1 cellular context compared by ENCODE assay signal in genomic region chr20:32902456-32903420, GRCh38.
TF ChIP-seq lines count a peak whose summit lies in the region.

No MANE protein-coding gene starts in this region.

TF ChIP-seq in HepG2, 621 proteins besides CTCF, POLR2A, EP300 and RAD21 (continued from another document and continues in another):
- TF ChIP-seq, protein P1, sequence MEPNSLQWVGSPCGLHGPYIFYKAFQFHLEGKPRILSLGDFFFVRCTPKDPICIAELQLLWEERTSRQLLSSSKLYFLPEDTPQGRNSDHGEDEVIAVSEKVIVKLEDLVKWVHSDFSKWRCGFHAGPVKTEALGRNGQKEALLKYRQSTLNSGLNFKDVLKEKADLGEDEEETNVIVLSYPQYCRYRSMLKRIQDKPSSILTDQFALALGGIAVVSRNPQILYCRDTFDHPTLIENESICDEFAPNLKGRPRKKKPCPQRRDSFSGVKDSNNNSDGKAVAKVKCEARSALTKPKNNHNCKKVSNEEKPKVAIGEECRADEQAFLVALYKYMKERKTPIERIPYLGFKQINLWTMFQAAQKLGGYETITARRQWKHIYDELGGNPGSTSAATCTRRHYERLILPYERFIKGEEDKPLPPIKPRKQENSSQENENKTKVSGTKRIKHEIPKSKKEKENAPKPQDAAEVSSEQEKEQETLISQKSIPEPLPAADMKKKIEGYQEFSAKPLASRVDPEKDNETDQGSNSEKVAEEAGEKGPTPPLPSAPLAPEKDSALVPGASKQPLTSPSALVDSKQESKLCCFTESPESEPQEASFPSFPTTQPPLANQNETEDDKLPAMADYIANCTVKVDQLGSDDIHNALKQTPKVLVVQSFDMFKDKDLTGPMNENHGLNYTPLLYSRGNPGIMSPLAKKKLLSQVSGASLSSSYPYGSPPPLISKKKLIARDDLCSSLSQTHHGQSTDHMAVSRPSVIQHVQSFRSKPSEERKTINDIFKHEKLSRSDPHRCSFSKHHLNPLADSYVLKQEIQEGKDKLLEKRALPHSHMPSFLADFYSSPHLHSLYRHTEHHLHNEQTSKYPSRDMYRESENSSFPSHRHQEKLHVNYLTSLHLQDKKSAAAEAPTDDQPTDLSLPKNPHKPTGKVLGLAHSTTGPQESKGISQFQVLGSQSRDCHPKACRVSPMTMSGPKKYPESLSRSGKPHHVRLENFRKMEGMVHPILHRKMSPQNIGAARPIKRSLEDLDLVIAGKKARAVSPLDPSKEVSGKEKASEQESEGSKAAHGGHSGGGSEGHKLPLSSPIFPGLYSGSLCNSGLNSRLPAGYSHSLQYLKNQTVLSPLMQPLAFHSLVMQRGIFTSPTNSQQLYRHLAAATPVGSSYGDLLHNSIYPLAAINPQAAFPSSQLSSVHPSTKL (CRISPR knock-in tag; IDR thresholded peaks at IDR 0.05), result 0 out of 2 replicates have a peak, but pooled peaks have one; percentile 43
- TF ChIP-seq THAP7 (CRISPR knock-in tag; IDR thresholded peaks at IDR 0.05) (no peak), HMGXB4 (CRISPR knock-in tag; IDR thresholded peaks at IDR 0.05; ENCODE audit: borderline replicate concordance in 1 of 2, low read depth in 1 of 2) (peak; percentile 62 to 73; a peak in 1 of 4 replicates), ZFX (CRISPR knock-in tag; IDR thresholded peaks at IDR 0.05; ENCODE audit: low read depth) (peak; percentile 24; the same call in 1 of the 2 replicates), ZBTB7B (CRISPR knock-in tag; IDR thresholded peaks at IDR 0.05) (0 out of 2 replicates have a peak, but pooled peaks have one; percentile 49), AGO1 (IDR thresholded peaks at IDR 0.05; ENCODE audit: low read depth, low read length, poor library complexity, severe bottlenecking) (peak; percentile 62), YEATS2 (CRISPR knock-in tag; IDR thresholded peaks at IDR 0.05; ENCODE audit: borderline replicate concordance) (peak; percentile 38; the same call in 1 of the 2 replicates), ATF3 (CRISPR knock-in tag; IDR thresholded peaks at IDR 0.05) (no peak), ELF4 (CRISPR knock-in tag; IDR thresholded peaks at IDR 0.05; ENCODE audit: borderline replicate concordance) (no peak), HOMEZ (CRISPR knock-in tag; IDR thresholded peaks at IDR 0.05; ENCODE audit: low read depth) (0 out of 2 replicates have a peak, but pooled peaks have one; percentile 19), ZNF180 (CRISPR knock-in tag; IDR thresholded peaks at IDR 0.05; ENCODE audit: borderline replicate concordance, low read depth) (no peak), ZSCAN22 (CRISPR knock-in tag; IDR thresholded peaks at IDR 0.05) (no peak), ZKSCAN8 (CRISPR knock-in tag; IDR thresholded peaks at IDR 0.05; ENCODE audit: borderline replicate concordance) (0 out of 2 replicates have a peak, but pooled peaks have one; percentile 37), PTBP1 (IDR thresholded peaks at IDR 0.05; ENCODE audit: low read depth, low read length, poor library complexity, severe bottlenecking) (no peak), ZNF292 (CRISPR knock-in tag; IDR thresholded peaks at IDR 0.05; ENCODE audit: borderline replicate concordance, low read depth) (peak; percentile 69; the same call in 1 of the 2 replicates), ELF1 (CRISPR knock-in tag; IDR thresholded peaks at IDR 0.05) (0 out of 2 replicates have a peak, but pooled peaks have one; percentile 19), XRCC5 (optimal IDR thresholded peaks at IDR 0.05; ENCODE audit: low read length) (peak; percentile 88), ZBTB7A (CRISPR knock-in tag; IDR thresholded peaks at IDR 0.05) (0 out of 2 replicates have a peak, but pooled peaks have one; percentile 33), GATAD2A (CRISPR knock-in tag; IDR thresholded peaks at IDR 0.05) (peak; percentile 56; the same call in 1 of the 2 replicates), ZNF598 (CRISPR knock-in tag; IDR thresholded peaks at IDR 0.05; ENCODE audit: borderline replicate concordance) (no peak), ZNF451 (CRISPR knock-in tag; IDR thresholded peaks at IDR 0.05) (0 out of 2 replicates have a peak, but pooled peaks have one; percentile 82), SP5 (CRISPR knock-in tag; IDR thresholded peaks at IDR 0.05; ENCODE audit: borderline replicate concordance, low read depth) (no peak), KDM2A (CRISPR knock-in tag; IDR thresholded peaks at IDR 0.05; ENCODE audit: borderline replicate concordance, low read depth) (peak; percentile 81)
- TF ChIP-seq, protein P2, sequence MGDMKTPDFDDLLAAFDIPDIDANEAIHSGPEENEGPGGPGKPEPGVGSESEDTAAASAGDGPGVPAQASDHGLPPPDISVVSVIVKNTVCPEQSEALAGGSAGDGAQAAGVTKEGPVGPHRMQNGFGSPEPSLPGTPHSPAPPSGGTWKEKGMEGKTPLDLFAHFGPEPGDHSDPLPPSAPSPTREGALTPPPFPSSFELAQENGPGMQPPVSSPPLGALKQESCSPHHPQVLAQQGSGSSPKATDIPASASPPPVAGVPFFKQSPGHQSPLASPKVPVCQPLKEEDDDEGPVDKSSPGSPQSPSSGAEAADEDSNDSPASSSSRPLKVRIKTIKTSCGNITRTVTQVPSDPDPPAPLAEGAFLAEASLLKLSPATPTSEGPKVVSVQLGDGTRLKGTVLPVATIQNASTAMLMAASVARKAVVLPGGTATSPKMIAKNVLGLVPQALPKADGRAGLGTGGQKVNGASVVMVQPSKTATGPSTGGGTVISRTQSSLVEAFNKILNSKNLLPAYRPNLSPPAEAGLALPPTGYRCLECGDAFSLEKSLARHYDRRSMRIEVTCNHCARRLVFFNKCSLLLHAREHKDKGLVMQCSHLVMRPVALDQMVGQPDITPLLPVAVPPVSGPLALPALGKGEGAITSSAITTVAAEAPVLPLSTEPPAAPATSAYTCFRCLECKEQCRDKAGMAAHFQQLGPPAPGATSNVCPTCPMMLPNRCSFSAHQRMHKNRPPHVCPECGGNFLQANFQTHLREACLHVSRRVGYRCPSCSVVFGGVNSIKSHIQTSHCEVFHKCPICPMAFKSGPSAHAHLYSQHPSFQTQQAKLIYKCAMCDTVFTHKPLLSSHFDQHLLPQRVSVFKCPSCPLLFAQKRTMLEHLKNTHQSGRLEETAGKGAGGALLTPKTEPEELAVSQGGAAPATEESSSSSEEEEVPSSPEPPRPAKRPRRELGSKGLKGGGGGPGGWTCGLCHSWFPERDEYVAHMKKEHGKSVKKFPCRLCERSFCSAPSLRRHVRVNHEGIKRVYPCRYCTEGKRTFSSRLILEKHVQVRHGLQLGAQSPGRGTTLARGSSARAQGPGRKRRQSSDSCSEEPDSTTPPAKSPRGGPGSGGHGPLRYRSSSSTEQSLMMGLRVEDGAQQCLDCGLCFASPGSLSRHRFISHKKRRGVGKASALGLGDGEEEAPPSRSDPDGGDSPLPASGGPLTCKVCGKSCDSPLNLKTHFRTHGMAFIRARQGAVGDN (CRISPR knock-in tag; IDR thresholded peaks at IDR 0.05), result peak; percentile 61
- TF ChIP-seq, protein P3, sequence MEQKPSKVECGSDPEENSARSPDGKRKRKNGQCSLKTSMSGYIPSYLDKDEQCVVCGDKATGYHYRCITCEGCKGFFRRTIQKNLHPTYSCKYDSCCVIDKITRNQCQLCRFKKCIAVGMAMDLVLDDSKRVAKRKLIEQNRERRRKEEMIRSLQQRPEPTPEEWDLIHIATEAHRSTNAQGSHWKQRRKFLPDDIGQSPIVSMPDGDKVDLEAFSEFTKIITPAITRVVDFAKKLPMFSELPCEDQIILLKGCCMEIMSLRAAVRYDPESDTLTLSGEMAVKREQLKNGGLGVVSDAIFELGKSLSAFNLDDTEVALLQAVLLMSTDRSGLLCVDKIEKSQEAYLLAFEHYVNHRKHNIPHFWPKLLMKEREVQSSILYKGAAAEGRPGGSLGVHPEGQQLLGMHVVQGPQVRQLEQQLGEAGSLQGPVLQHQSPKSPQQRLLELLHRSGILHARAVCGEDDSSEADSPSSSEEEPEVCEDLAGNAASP (CRISPR knock-in tag; IDR thresholded peaks at IDR 0.05; ENCODE audit: borderline replicate concordance), result peak; percentile 74; the same call in 1 of the 2 replicates
- TF ChIP-seq, protein P4, sequence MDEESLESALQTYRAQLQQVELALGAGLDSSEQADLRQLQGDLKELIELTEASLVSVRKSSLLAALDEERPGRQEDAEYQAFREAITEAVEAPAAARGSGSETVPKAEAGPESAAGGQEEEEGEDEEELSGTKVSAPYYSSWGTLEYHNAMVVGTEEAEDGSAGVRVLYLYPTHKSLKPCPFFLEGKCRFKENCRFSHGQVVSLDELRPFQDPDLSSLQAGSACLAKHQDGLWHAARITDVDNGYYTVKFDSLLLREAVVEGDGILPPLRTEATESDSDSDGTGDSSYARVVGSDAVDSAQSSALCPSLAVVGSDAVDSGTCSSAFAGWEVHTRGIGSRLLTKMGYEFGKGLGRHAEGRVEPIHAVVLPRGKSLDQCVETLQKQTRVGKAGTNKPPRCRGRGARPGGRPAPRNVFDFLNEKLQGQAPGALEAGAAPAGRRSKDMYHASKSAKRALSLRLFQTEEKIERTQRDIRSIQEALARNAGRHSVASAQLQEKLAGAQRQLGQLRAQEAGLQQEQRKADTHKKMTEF (CRISPR knock-in tag; IDR thresholded peaks at IDR 0.05), result peak; percentile 47; the same call in 1 of the 2 replicates
- TF ChIP-seq, protein P5, sequence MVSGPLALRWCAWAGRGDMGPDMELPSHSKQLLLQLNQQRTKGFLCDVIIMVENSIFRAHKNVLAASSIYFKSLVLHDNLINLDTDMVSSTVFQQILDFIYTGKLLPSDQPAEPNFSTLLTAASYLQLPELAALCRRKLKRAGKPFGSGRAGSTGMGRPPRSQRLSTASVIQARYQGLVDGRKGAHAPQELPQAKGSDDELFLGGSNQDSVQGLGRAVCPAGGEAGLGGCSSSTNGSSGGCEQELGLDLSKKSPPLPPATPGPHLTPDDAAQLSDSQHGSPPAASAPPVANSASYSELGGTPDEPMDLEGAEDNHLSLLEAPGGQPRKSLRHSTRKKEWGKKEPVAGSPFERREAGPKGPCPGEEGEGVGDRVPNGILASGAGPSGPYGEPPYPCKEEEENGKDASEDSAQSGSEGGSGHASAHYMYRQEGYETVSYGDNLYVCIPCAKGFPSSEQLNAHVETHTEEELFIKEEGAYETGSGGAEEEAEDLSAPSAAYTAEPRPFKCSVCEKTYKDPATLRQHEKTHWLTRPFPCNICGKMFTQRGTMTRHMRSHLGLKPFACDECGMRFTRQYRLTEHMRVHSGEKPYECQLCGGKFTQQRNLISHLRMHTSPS (CRISPR knock-in tag; IDR thresholded peaks at IDR 0.05; ENCODE audit: low read depth), result peak; percentile 77
- TF ChIP-seq, protein P6, sequence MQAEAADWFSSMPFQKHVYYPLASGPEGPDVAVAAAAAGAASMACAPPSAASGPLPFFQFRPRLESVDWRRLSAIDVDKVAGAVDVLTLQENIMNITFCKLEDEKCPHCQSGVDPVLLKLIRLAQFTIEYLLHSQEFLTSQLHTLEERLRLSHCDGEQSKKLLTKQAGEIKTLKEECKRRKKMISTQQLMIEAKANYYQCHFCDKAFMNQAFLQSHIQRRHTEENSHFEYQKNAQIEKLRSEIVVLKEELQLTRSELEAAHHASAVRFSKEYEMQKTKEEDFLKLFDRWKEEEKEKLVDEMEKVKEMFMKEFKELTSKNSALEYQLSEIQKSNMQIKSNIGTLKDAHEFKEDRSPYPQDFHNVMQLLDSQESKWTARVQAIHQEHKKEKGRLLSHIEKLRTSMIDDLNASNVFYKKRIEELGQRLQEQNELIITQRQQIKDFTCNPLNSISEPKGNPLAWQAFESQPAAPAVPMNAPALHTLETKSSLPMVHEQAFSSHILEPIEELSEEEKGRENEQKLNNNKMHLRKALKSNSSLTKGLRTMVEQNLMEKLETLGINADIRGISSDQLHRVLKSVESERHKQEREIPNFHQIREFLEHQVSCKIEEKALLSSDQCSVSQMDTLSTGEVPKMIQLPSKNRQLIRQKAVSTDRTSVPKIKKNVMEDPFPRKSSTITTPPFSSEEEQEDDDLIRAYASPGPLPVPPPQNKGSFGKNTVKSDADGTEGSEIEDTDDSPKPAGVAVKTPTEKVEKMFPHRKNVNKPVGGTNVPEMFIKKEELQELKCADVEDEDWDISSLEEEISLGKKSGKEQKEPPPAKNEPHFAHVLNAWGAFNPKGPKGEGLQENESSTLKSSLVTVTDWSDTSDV (CRISPR knock-in tag; IDR thresholded peaks at IDR 0.05), result 0 out of 2 replicates have a peak, but pooled peaks have one; percentile 9
- TF ChIP-seq, protein P7, sequence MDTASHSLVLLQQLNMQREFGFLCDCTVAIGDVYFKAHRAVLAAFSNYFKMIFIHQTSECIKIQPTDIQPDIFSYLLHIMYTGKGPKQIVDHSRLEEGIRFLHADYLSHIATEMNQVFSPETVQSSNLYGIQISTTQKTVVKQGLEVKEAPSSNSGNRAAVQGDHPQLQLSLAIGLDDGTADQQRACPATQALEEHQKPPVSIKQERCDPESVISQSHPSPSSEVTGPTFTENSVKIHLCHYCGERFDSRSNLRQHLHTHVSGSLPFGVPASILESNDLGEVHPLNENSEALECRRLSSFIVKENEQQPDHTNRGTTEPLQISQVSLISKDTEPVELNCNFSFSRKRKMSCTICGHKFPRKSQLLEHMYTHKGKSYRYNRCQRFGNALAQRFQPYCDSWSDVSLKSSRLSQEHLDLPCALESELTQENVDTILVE (CRISPR knock-in tag; IDR thresholded peaks at IDR 0.05), result peak; percentile 35; the same call in 1 of the 2 replicates
